In the genomic region with DNA sequence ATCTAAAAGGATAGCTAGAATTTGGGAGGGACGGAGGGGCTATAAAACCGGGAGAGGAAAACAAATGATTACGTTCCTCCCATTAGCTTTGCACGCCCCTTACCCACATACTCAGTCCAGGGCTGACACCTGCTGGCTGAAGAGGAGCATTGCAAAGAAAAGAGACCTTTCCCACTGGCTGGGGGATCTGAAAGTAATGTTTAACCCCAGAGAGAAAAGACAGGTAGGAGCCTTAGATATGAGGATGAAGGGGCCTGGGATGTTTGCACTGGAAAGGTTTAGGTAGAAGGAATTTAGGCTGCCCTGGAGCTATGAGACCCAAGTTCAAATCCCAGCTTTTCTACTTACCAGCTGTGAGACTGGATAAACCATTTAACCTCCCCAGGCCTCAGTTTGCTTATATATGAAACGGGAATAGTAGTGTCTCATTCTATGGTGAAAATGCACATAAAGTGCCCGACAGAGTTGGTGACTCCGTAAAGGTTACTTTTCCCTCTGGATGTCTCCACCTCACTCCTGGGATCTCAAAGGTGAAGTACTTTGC, we compare ENCODE assay signal across 8 cellular contexts.
DNase-seq lines count a peak whose midpoint lies in the region; ATAC-seq lines count a peak whose summit lies in the region.

No MANE protein-coding gene starts in this region.

- H3K4me3 ChIP-seq in CD4-positive, alpha-beta memory T cell (ENCODE audit: low read length in 2 of 2), result no peak overlapping the region

- H3K4me1 ChIP-seq in CD4-positive, alpha-beta memory T cell (ENCODE audit: insufficient read depth, low read length), result no peaks in the 10 kb centered on the region

- no peaks in the 10 kb centered on the region for H3K9me3 Mint-ChIP-seq in CD4-positive, alpha-beta memory T cell
- H3K9me3 Mint-ChIP-seq in activated naive CD4-positive, alpha-beta T cell treated with anti-CD3 and anti-CD28 coated beads, Interleukin-2, amount 10 ng/mL, durations not matched to agents 7 days and 5 days, result no peaks in the 10 kb centered on the region

- no peaks in the 10 kb centered on the region for H3K36me3 Mint-ChIP-seq in CD4-positive, alpha-beta memory T cell
- no peaks in the 10 kb centered on the region for H3K36me3 Mint-ChIP-seq in activated naive CD4-positive, alpha-beta T cell treated with anti-CD3 and anti-CD28 coated beads, Interleukin-2, amount 10 ng/mL, durations not matched to agents 7 days and 5 days

- H3K27ac Mint-ChIP-seq in CD4-positive, alpha-beta memory T cell, result peak overlapping the region in 1 of 7 donors; percentile 7
- no peak overlapping the region for H3K27ac Mint-ChIP-seq in activated naive CD4-positive, alpha-beta T cell treated with anti-CD3 and anti-CD28 coated beads, Interleukin-2, amount 10 ng/mL, durations not matched to agents 7 days and 5 days

- no peak overlapping the region for H3K27ac ChIP-seq in CD4-positive, alpha-beta memory T cell (ENCODE audit: low read depth, low read length)

- no peaks in the 10 kb centered on the region for H3K36me3 ChIP-seq in CD4-positive, alpha-beta memory T cell (ENCODE audit: insufficient read depth, low read length)

- CTCF ChIA-PET in CD4-positive, alpha-beta memory T cell (lab: Charles Lee; ENCODE audit: partially characterized antibody), result interaction anchor here (0.7 to 5.7 kb wide), 9 partner anchors 9 to 1433 kb away, joined by 3 to 34 read pairs (median 5); no protein-coding TSS in a partner anchor
- CTCF ChIA-PET in activated naive CD4-positive, alpha-beta T cell treated with anti-CD3 and anti-CD28 coated beads, Interleukin-2, amount 10 ng/mL, durations not matched to agents 7 days and 5 days (lab: Charles Lee), result interaction anchor here (0.8 to 4.2 kb wide), 23 partner anchors 8 to 1822 kb away, joined by 3 to 42 read pairs (median 4); no protein-coding TSS in a partner anchor

- peaks cover 6 to 11% (median 7%) of the 10 kb centered on the region in 4 donors for H3K4me1 Mint-ChIP-seq in CD4-positive, alpha-beta memory T cell
- H3K4me1 Mint-ChIP-seq in activated naive CD4-positive, alpha-beta T cell treated with anti-CD3 and anti-CD28 coated beads, Interleukin-2, amount 10 ng/mL, durations not matched to agents 7 days and 5 days, result peaks cover 2% of the 10 kb centered on the region

- H3K4me3 Mint-ChIP-seq in CD4-positive, alpha-beta memory T cell, result no peak overlapping the region
- no peak overlapping the region for H3K4me3 Mint-ChIP-seq in activated naive CD4-positive, alpha-beta T cell treated with anti-CD3 and anti-CD28 coated beads, Interleukin-2, amount 10 ng/mL, durations not matched to agents 7 days and 5 days

- POLR2A ChIA-PET in CD4-positive, alpha-beta memory T cell (lab: Charles Lee; ENCODE audit: partially characterized antibody), result interaction anchor here (0.8 kb wide), 1 partner anchor 225 kb away, joined by 3 read pairs; the partner anchor contains the start of gene GALNT10

- peaks cover 3 to 6% of the 10 kb centered on the region in 2 donors for H3K27me3 Mint-ChIP-seq in CD4-positive, alpha-beta memory T cell
- peaks cover 9% of the 10 kb centered on the region for H3K27me3 Mint-ChIP-seq in activated naive CD4-positive, alpha-beta T cell treated with anti-CD3 and anti-CD28 coated beads, Interleukin-2, amount 10 ng/mL, durations not matched to agents 7 days and 5 days

- no peaks in the 10 kb centered on the region for H3K9me3 ChIP-seq in CD4-positive, alpha-beta memory T cell (ENCODE audit: control insufficient read depth in 1 of 2, low read length in 2 of 2)

- ATAC-seq in GM19025 (IDR thresholded peaks at IDR 0.05; ENCODE audit: low read depth, unreplicated experiment), result peak; percentile 67
- peak; percentile 55 for ATAC-seq in HG03469 (IDR thresholded peaks at IDR 0.05; ENCODE audit: unreplicated experiment)
- ATAC-seq in HG03457 (IDR thresholded peaks at IDR 0.05; ENCODE audit: unreplicated experiment), result no peak

- intact Hi-C loops in CD4-positive, alpha-beta memory T cell (cut with micrococcal nuclease), result no loop called here
- intact Hi-C loops in head of caudate nucleus (cut with DNase I), result loop anchor here (5.0 kb wide), 1 partner anchor 1433 kb away; no protein-coding TSS in a partner anchor

- H3K27me3 ChIP-seq in CD4-positive, alpha-beta memory T cell (ENCODE audit: insufficient read depth, low read length), result no peaks in the 10 kb centered on the region

- peak in 4 of 5 donors; percentile 7 to 30 (median 18) for DNase-seq in CD4-positive, alpha-beta memory T cell
- DNase-seq in NCI-H748 treated with DMSO at 0.1 percent for 48 hours (lab: John Stamatoyannopoulos, UW) (peak; percentile 73), head of caudate nucleus (peak in 40 of 42 donors; percentile 36 to 84 (median 62)), pons (ENCODE audit: low spot score) (peak; percentile 75)
- DNase-seq in activated naive CD4-positive, alpha-beta T cell treated with anti-CD3 and anti-CD28 coated beads, Interleukin-2, amount 10 ng/mL, durations not matched to agents 7 days and 5 days, result peak; percentile 59

Comparison
In these comparisons a context has a peak if more than half of its experiments do, and no peak if none do; other contexts are left out.
1. DNase-seq: peak in every context shown above with its lines; median percentile 75 in pons; 73 in NCI-H748 treated with DMSO at 0.1 percent for 48 hours; 62 in head of caudate nucleus; 59 in activated naive CD4-positive, alpha-beta T cell treated with anti-CD3 and anti-CD28 coated beads, Interleukin-2, amount 10 ng/mL, durations not matched to agents 7 days and 5 days; 18 in CD4-positive, alpha-beta memory T cell.